Comparison of ENCODE assay signal across 1 cellular context in the genomic region with DNA sequence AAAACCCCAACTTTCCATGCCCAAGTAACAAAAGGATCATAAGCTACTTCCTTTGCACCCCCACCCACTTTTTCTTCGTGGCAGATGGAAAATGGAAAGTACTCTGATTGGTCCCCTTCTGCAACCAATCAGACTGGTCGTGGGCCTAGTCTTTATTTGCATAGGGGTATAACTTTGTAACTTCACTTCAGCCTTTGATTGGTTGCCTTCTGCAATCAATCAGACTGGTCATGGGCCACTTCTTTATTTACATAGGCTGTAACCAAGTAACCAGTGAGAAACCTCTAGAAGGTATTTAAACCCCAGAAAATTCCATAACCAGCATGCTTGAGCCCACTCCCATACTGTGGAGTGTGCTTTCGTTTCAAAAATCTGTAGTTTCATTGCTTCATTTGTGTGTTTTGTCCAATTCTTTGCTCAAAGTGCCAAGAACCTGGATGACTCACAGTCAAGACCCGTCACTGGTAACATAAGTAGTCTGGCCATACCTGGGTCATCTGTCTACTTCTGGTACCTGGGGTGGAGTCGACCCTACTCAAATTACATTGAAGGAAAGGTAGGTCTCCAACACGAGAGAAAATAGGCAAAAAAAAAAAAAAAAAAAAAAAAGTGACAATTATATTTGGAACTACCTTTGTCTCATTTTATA.
TF ChIP-seq lines count a peak whose summit lies in the region.

No MANE protein-coding gene starts in this region.

TF ChIP-seq in GM12878, 131 proteins besides CTCF, POLR2A, EP300 and RAD21 (continued from another document):
- TF ChIP-seq, protein P1, sequence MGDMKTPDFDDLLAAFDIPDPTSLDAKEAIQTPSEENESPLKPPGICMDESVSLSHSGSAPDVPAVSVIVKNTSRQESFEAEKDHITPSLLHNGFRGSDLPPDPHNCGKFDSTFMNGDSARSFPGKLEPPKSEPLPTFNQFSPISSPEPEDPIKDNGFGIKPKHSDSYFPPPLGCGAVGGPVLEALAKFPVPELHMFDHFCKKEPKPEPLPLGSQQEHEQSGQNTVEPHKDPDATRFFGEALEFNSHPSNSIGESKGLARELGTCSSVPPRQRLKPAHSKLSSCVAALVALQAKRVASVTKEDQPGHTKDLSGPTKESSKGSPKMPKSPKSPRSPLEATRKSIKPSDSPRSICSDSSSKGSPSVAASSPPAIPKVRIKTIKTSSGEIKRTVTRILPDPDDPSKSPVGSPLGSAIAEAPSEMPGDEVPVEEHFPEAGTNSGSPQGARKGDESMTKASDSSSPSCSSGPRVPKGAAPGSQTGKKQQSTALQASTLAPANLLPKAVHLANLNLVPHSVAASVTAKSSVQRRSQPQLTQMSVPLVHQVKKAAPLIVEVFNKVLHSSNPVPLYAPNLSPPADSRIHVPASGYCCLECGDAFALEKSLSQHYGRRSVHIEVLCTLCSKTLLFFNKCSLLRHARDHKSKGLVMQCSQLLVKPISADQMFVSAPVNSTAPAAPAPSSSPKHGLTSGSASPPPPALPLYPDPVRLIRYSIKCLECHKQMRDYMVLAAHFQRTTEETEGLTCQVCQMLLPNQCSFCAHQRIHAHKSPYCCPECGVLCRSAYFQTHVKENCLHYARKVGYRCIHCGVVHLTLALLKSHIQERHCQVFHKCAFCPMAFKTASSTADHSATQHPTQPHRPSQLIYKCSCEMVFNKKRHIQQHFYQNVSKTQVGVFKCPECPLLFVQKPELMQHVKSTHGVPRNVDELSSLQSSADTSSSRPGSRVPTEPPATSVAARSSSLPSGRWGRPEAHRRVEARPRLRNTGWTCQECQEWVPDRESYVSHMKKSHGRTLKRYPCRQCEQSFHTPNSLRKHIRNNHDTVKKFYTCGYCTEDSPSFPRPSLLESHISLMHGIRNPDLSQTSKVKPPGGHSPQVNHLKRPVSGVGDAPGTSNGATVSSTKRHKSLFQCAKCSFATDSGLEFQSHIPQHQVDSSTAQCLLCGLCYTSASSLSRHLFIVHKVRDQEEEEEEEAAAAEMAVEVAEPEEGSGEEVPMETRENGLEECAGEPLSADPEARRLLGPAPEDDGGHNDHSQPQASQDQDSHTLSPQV (IDR thresholded peaks at IDR 0.05), result no peak
- TF ChIP-seq CBFB (IDR thresholded peaks at IDR 0.05; ENCODE audit: low read depth), result no peak
- no peak for TF ChIP-seq CHD4 (IDR thresholded peaks at IDR 0.05)
- TF ChIP-seq, protein P2, sequence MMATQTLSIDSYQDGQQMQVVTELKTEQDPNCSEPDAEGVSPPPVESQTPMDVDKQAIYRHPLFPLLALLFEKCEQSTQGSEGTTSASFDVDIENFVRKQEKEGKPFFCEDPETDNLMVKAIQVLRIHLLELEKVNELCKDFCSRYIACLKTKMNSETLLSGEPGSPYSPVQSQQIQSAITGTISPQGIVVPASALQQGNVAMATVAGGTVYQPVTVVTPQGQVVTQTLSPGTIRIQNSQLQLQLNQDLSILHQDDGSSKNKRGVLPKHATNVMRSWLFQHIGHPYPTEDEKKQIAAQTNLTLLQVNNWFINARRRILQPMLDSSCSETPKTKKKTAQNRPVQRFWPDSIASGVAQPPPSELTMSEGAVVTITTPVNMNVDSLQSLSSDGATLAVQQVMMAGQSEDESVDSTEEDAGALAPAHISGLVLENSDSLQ (IDR thresholded peaks at IDR 0.05), result peak; percentile 57
